Comparison of ENCODE assay signal across 8 cellular contexts in genomic region chr12:89469361-89469760, GRCh38. TPM values are rescaled to one million over a fixed set of nuclear protein-coding genes. Genes with fewer than 3 reads are reported as not detected.
DNase-seq lines count a peak whose midpoint lies in the region; ATAC-seq lines count a peak whose summit lies in the region.

No MANE protein-coding gene starts in this region.

- H3K4me3 Mint-ChIP-seq in activated naive CD4-positive, alpha-beta T cell treated with anti-CD3 and anti-CD28 coated beads for 36 hours, result no peak overlapping the region
- peak overlapping the region; percentile 73 for H3K4me3 Mint-ChIP-seq in activated T-helper 1 cell treated with anti-CD3 and anti-CD28 coated beads, Interleukin-12 subunit alpha, Interleukin-12 subunit beta, Interleukin-2, Interleukin-4 antibody, amounts not matched to agents 30 ng/mL and 10 ng/mL and 1 ng/mL, durations not matched to agents 14 hours and 24 hours and 36 hours

- ATAC-seq in HG03095 (IDR thresholded peaks at IDR 0.05; ENCODE audit: unreplicated experiment) (peak; percentile 69), sciatic nerve (no peak)
- ATAC-seq in stimulated activated naive CD8-positive, alpha-beta T cell treated with anti-CD3 and anti-CD28 coated beads, Interleukin-15, Interleukin-2, amounts not matched to agents 100 U/mL and 50 U/mL, for 24 hours, result peak; percentile 45

- intact Hi-C loops in activated naive CD4-positive, alpha-beta T cell treated with anti-CD3 and anti-CD28 coated beads for 36 hours (cut with micrococcal nuclease), result loop anchor here (2.0 to 10.0 kb wide), 5 partner anchors 128 to 1325 kb away; partner anchors contain the start of genes ATP2B1, CEP290 and TMTC3
- intact Hi-C loops in activated T-helper 1 cell treated with anti-CD3 and anti-CD28 coated beads, Interleukin-12 subunit alpha, Interleukin-12 subunit beta, Interleukin-2, Interleukin-4 antibody, amounts not matched to agents 30 ng/mL and 10 ng/mL and 1 ng/mL, durations not matched to agents 14 hours and 24 hours and 36 hours (cut with micrococcal nuclease), result loop anchor here (1.0 to 10.0 kb wide), 5 partner anchors 117 to 1175 kb away; partner anchors contain the start of gene DUSP6
- intact Hi-C loops in sciatic nerve (cut with DNase I) (loop anchor here (10.0 kb wide), 1 partner anchor 425 kb away; no protein-coding TSS in a partner anchor), posterior cingulate gyrus (cut with DNase I) (no loop called here)

- CTCF ChIA-PET in activated naive CD4-positive, alpha-beta T cell treated with anti-CD3 and anti-CD28 coated beads for 36 hours (lab: Charles Lee), result interaction anchor here (0.7 to 4.6 kb wide), 4 partner anchors 28 to 1554 kb away, joined by 3 to 67 read pairs (median 20); partner anchors contain the start of genes GALNT4 and POC1B

- peak overlapping the region; percentile 2 for H3K27ac Mint-ChIP-seq in activated naive CD4-positive, alpha-beta T cell treated with anti-CD3 and anti-CD28 coated beads for 36 hours
- peak overlapping the region; percentile 91 for H3K27ac Mint-ChIP-seq in activated T-helper 1 cell treated with anti-CD3 and anti-CD28 coated beads, Interleukin-12 subunit alpha, Interleukin-12 subunit beta, Interleukin-2, Interleukin-4 antibody, amounts not matched to agents 30 ng/mL and 10 ng/mL and 1 ng/mL, durations not matched to agents 14 hours and 24 hours and 36 hours

- H3K36me3 Mint-ChIP-seq in activated naive CD4-positive, alpha-beta T cell treated with anti-CD3 and anti-CD28 coated beads for 36 hours (ENCODE audit: low read depth), result peaks cover 9% of the 10 kb centered on the region
- H3K36me3 Mint-ChIP-seq in activated T-helper 1 cell treated with anti-CD3 and anti-CD28 coated beads, Interleukin-12 subunit alpha, Interleukin-12 subunit beta, Interleukin-2, Interleukin-4 antibody, amounts not matched to agents 30 ng/mL and 10 ng/mL and 1 ng/mL, durations not matched to agents 14 hours and 24 hours and 36 hours (ENCODE audit: low read depth), result peaks cover 23% of the 10 kb centered on the region

- peaks cover 42% of the 10 kb centered on the region for H3K4me1 Mint-ChIP-seq in activated naive CD4-positive, alpha-beta T cell treated with anti-CD3 and anti-CD28 coated beads for 36 hours (ENCODE audit: low read depth)
- H3K4me1 Mint-ChIP-seq in activated T-helper 1 cell treated with anti-CD3 and anti-CD28 coated beads, Interleukin-12 subunit alpha, Interleukin-12 subunit beta, Interleukin-2, Interleukin-4 antibody, amounts not matched to agents 30 ng/mL and 10 ng/mL and 1 ng/mL, durations not matched to agents 14 hours and 24 hours and 36 hours (ENCODE audit: low read depth), result peaks cover 73% of the 10 kb centered on the region

- no peaks in the 10 kb centered on the region for H3K9me3 Mint-ChIP-seq in activated naive CD4-positive, alpha-beta T cell treated with anti-CD3 and anti-CD28 coated beads for 36 hours
- H3K9me3 Mint-ChIP-seq in activated T-helper 1 cell treated with anti-CD3 and anti-CD28 coated beads, Interleukin-12 subunit alpha, Interleukin-12 subunit beta, Interleukin-2, Interleukin-4 antibody, amounts not matched to agents 30 ng/mL and 10 ng/mL and 1 ng/mL, durations not matched to agents 14 hours and 24 hours and 36 hours, result no peaks in the 10 kb centered on the region

- no peaks in the 10 kb centered on the region for H3K27me3 Mint-ChIP-seq in activated naive CD4-positive, alpha-beta T cell treated with anti-CD3 and anti-CD28 coated beads for 36 hours (ENCODE audit: low read depth)
- no peaks in the 10 kb centered on the region for H3K27me3 Mint-ChIP-seq in activated T-helper 1 cell treated with anti-CD3 and anti-CD28 coated beads, Interleukin-12 subunit alpha, Interleukin-12 subunit beta, Interleukin-2, Interleukin-4 antibody, amounts not matched to agents 30 ng/mL and 10 ng/mL and 1 ng/mL, durations not matched to agents 14 hours and 24 hours and 36 hours (ENCODE audit: insufficient read depth)

- DNase-seq in activated naive CD4-positive, alpha-beta T cell treated with anti-CD3 and anti-CD28 coated beads for 36 hours, result peak; percentile 38
- DNase-seq in activated naive CD4-positive, alpha-beta T cell treated with anti-CD3 and anti-CD28 coated beads, Interleukin-2, amount 50 U/mL, for 16 hours, result no peak
- peak; percentile 22 for DNase-seq in activated T-helper 1 cell treated with anti-CD3 and anti-CD28 coated beads, Interleukin-12 subunit alpha, Interleukin-12 subunit beta, Interleukin-2, Interleukin-4 antibody, amounts not matched to agents 30 ng/mL and 10 ng/mL and 1 ng/mL, durations not matched to agents 14 hours and 24 hours and 36 hours (ENCODE audit: low spot score)
- peak; percentile 9 for DNase-seq in stimulated activated naive CD8-positive, alpha-beta T cell treated with anti-CD3 and anti-CD28 coated beads, Interleukin-15, Interleukin-2, amounts not matched to agents 100 U/mL and 50 U/mL, for 24 hours
- no peak for DNase-seq in sciatic nerve (ENCODE audit: low spot score)
- DNase-seq in GF-D8 (lab: John Stamatoyannopoulos, UW), result no peak
- DNase-seq in posterior cingulate gyrus, result no peak

RNA-seq across cellular contexts. Expression of gene GALNT4, which starts 55.2 kb away (rescaled TPM):
- 1 to 10 TPM; 2.9 to 3.4 TPM for total RNA-seq in activated naive CD4-positive, alpha-beta T cell treated with anti-CD3 and anti-CD28 coated beads for 36 hours
- total RNA-seq in activated T-helper 1 cell treated with anti-CD3 and anti-CD28 coated beads, Interleukin-12 subunit alpha, Interleukin-12 subunit beta, Interleukin-2, Interleukin-4 antibody, amounts not matched to agents 30 ng/mL and 10 ng/mL and 1 ng/mL, durations not matched to agents 14 hours and 24 hours and 36 hours, result 8.7 TPM in 2 replicates
- total RNA-seq in sciatic nerve, result 5.7 TPM

RNA-seq across cellular contexts. Expression of gene POC1B, which starts 56.5 kb away (rescaled TPM):
- total RNA-seq in activated naive CD4-positive, alpha-beta T cell treated with anti-CD3 and anti-CD28 coated beads for 36 hours, result 10 to 100 TPM; 22.8 to 25.7 TPM
- total RNA-seq in activated T-helper 1 cell treated with anti-CD3 and anti-CD28 coated beads, Interleukin-12 subunit alpha, Interleukin-12 subunit beta, Interleukin-2, Interleukin-4 antibody, amounts not matched to agents 30 ng/mL and 10 ng/mL and 1 ng/mL, durations not matched to agents 14 hours and 24 hours and 36 hours, result 22.0 and 22.6 TPM in 2 replicates
- 28.5 TPM for total RNA-seq in sciatic nerve

Comparison
In these comparisons a context has a peak if more than half of its experiments do, and no peak if none do; other contexts are left out.
1. DNase-seq: peak in activated naive CD4-positive, alpha-beta T cell treated with anti-CD3 and anti-CD28 coated beads for 36 hours (single experiment), activated T-helper 1 cell treated with anti-CD3 and anti-CD28 coated beads, Interleukin-12 subunit alpha, Interleukin-12 subunit beta, Interleukin-2, Interleukin-4 antibody, amounts not matched to agents 30 ng/mL and 10 ng/mL and 1 ng/mL, durations not matched to agents 14 hours and 24 hours and 36 hours (single experiment) and stimulated activated naive CD8-positive, alpha-beta T cell treated with anti-CD3 and anti-CD28 coated beads, Interleukin-15, Interleukin-2, amounts not matched to agents 100 U/mL and 50 U/mL, for 24 hours (single experiment); none in activated naive CD4-positive, alpha-beta T cell treated with anti-CD3 and anti-CD28 coated beads, Interleukin-2, amount 50 U/mL, for 16 hours (single experiment), sciatic nerve (single experiment), GF-D8 (single experiment) and posterior cingulate gyrus (0 of 10).